13 cellular contexts compared by ENCODE assay signal in the genomic region with DNA sequence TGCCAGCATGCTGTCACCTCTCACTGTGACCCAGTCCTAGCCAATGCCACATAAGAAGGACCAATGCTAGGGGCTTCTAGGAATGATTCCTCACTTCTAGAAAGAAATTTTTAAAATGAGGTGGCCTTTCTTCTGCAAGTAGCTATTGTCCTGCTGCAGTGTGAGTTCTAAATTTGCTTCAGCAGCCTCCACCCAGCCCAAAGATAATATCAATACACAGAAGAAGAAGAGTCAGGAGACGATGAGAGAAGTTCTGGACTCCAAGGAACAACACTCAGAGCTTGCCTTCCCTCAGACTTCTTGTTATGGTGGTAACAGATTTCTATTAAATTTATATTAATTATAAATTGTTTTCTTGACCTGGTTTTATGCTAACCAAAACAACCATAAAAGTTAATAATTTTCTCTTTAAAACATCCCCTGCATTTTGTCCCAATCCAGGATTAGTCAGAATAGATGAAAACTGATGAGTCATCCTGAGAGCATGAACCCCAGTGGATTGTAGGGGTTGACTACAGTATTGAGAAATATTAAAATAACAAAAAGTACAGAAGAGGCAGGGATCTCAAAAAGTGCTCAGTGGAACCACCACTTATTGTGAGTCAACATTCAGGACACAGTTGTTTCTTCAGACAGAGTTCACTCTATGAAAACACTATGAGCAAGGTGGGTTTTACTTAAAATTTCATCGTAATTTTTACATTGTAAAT. TPM values are rescaled to one million over a fixed set of nuclear protein-coding genes. Genes with fewer than 3 reads are reported as not detected.
A peak's percentile ranks its signal among the peaks of the same experiment; 100 is the strongest.
DNase-seq lines count a peak whose midpoint lies in the region; ATAC-seq, FAIRE-seq and TF ChIP-seq lines count a peak whose summit lies in the region.
"Had no signal": no experiment of that assay in that cellular context is flagged by ENCODE, and none has a peak within 500 bp of the region (broad histone marks: within the 10 kb centered on the region; RNA-seq: fewer than 3 reads in every experiment).

No MANE protein-coding gene starts in this region.

- intact Hi-C loops in thyroid gland (cut with DNase I) = no loop called here

- H3K27ac ChIP-seq in thyroid gland = no peak overlapping the region
- H3K27ac ChIP-seq: epithelial cell of prostate had no signal

- peak; percentile 63 for FAIRE-seq in RCC 7860 (lab: Jason Lieb, UNC)

- WGBS in thyroid gland, 2 donors = 49 to 87% methylated on average over 2 of the region's 2 CpGs

- H3K36me3 ChIP-seq in thyroid gland = no peaks in the 10 kb centered on the region

- peak; percentile 43 for DNase-seq in GM04503 (ENCODE audit: low read depth)
- peak; percentile 50 for DNase-seq in RCC 7860 (ENCODE audit: low spot score)
- peak; percentile 76 for DNase-seq in fibroblast of gingiva (ENCODE audit: low read depth)
- DNase-seq in skeletal muscle cell (ENCODE audit: low read depth) = peak; percentile 64
- no peak for DNase-seq in thyroid gland
- no peak for DNase-seq in Kasumi-1 (lab: John Stamatoyannopoulos, UW)
- DNase-seq: activated CD8-positive, alpha-beta memory T cell treated with anti-CD3 and anti-CD28 coated beads, Interleukin-2, amount 10 ng/mL, durations not matched to agents 7 days and 5 days; activated naive CD4-positive, alpha-beta T cell treated with Interleukin-2 at 50 U/mL for 16 hours; KG1; SK-N-SH had no signal

- no peak for TF ChIP-seq POLR2A in thyroid gland (IDR thresholded peaks at IDR 0.05)

- no peaks in the 10 kb centered on the region for H3K27me3 ChIP-seq in thyroid gland

- no peak for TF ChIP-seq CTCF in thyroid gland (IDR thresholded peaks at IDR 0.05)

- H3K9me3 ChIP-seq in thyroid gland = no peaks in the 10 kb centered on the region
- H3K9me3 ChIP-seq: SK-N-SH had no signal

- H3K4me3 ChIP-seq in skeletal muscle cell (ENCODE audit: low read depth, low read length) (no peak overlapping the region), thyroid gland (replicated peaks in 1 of 3) (no peak overlapping the region)

- H3K4me1 ChIP-seq in thyroid gland = no peaks in the 10 kb centered on the region

- ATAC-seq in GM19324 (IDR thresholded peaks at IDR 0.05; ENCODE audit: low FRiP score, unreplicated experiment) (no peak), GM18498 (IDR thresholded peaks at IDR 0.05; ENCODE audit: unreplicated experiment) (no peak)
- ATAC-seq: activated CD8-positive, alpha-beta memory T cell treated with anti-CD3 and anti-CD28 coated beads, Interleukin-2, amount 10 ng/mL, durations not matched to agents 7 days and 5 days had no signal

RNA-seq across cellular contexts. Expression of gene AKR1C2, which starts 29.6 kb away (rescaled TPM):
- 10 to 100 TPM; 48.2 to 59.9 (median 53.9) TPM for total RNA-seq in thyroid gland
- total RNA-seq: activated CD8-positive, alpha-beta memory T cell treated with anti-CD3 and anti-CD28 coated beads, Interleukin-2, amount 10 ng/mL, durations not matched to agents 7 days and 5 days had no signal

Comparison
In these comparisons a context has a peak if more than half of its experiments do, and no peak if none do; other contexts are left out.
1. DNase-seq: peak in GM04503 (single experiment), RCC 7860 (single experiment), fibroblast of gingiva (single experiment) and skeletal muscle cell (single experiment); none in thyroid gland (0 of 2) and Kasumi-1 (0 of 2).